Comparison of ENCODE assay signal across 8 cellular contexts in genomic region chr3:128052831-128053419, GRCh38. TPM values are rescaled to one million over a fixed set of nuclear protein-coding genes. Genes with fewer than 3 reads are reported as not detected.
A peak's percentile ranks its signal among the peaks of the same experiment; 100 is the strongest.
DNase-seq lines count a peak whose midpoint lies in the region; ATAC-seq, FAIRE-seq and TF ChIP-seq lines count a peak whose summit lies in the region.

No MANE protein-coding gene starts in this region.

- H3K9me3 ChIP-seq in A549 (no peaks in the 10 kb centered on the region), iPS-18c (ENCODE audit: control insufficient read depth, insufficient read depth, low read length) (no peaks in the 10 kb centered on the region), stomach (no peaks in the 10 kb centered on the region)

- H3K4me3 Mint-ChIP-seq in activated naive CD8-positive, alpha-beta T cell treated with anti-CD3 and anti-CD28 coated beads, Interleukin-2, amount 10 ng/mL, durations not matched to agents 7 days and 5 days: peak overlapping the region; percentile 91

- TF ChIP-seq CTCF in A549 (IDR thresholded peaks at IDR 0.05) (no peak), stomach (IDR thresholded peaks at IDR 0.05) (no peak)

- peaks cover 6% of the 10 kb centered on the region for H3K27me3 Mint-ChIP-seq in activated naive CD8-positive, alpha-beta T cell treated with anti-CD3 and anti-CD28 coated beads, Interleukin-2, amount 10 ng/mL, durations not matched to agents 7 days and 5 days

- peaks cover 19 to 39% (median 36%) of the 10 kb centered on the region in 4 donors for H3K36me3 ChIP-seq in stomach

- peak overlapping the region; percentile 91 to 99 for H3K27ac ChIP-seq in A549
- peak overlapping the region; percentile 93 to 99 (median 95) for H3K27ac ChIP-seq in stomach

- 2% methylated on average over 10 of the region's 10 CpGs for WGBS in A549 (ENCODE audit: missing lambda C conversion rate)
- WGBS in stomach, 5 donors: 0 to 2% (median 1%) methylated on average over 10 of the region's 10 CpGs

- H3K27ac Mint-ChIP-seq in activated naive CD8-positive, alpha-beta T cell treated with anti-CD3 and anti-CD28 coated beads, Interleukin-2, amount 10 ng/mL, durations not matched to agents 7 days and 5 days: peak overlapping the region; percentile 92

- H3K4me2 ChIP-seq in A549: peak overlapping the region; percentile 98

- FAIRE-seq in A549 (lab: Jason Lieb, UNC): no peak

- POLR2A ChIA-PET in A549 (lab: Yijun Ruan, JAX): interaction anchor here (0.5 kb wide), 1 partner anchor 40 kb away, joined by 3 read pairs; no protein-coding TSS in a partner anchor
- POLR2A ChIA-PET in activated naive CD8-positive, alpha-beta T cell treated with anti-CD3 and anti-CD28 coated beads, Interleukin-2, amount 10 ng/mL, durations not matched to agents 7 days and 5 days (lab: Charles Lee): interaction anchor here (0.5 to 3.3 kb wide), 6 partner anchors 21 to 454 kb away, joined by 3 to 14 read pairs (median 5); partner anchors contain the start of genes ABTB1, EEFSEC, MCM2 and RUVBL1

- peaks cover 29% of the 10 kb centered on the region for H3K4me1 ChIP-seq in A549
- peaks cover 32 to 55% (median 39%) of the 10 kb centered on the region in 4 donors for H3K4me1 ChIP-seq in stomach

- TF ChIP-seq RAD21 in A549 (conservative IDR thresholded peaks at IDR 0.05 in 1 of 2, IDR thresholded peaks at IDR 0.05 in 1 of 2): no peak

- H3K4me1 Mint-ChIP-seq in activated naive CD8-positive, alpha-beta T cell treated with anti-CD3 and anti-CD28 coated beads, Interleukin-2, amount 10 ng/mL, durations not matched to agents 7 days and 5 days: peaks cover 33% of the 10 kb centered on the region

- no peaks in the 10 kb centered on the region for H3K27me3 ChIP-seq in stomach

- no peak for TF ChIP-seq POLR2A in A549 (IDR thresholded peaks at IDR 0.05; ENCODE audit: low read length)
- no peak for TF ChIP-seq POLR2A in stomach (IDR thresholded peaks at IDR 0.05)

- H3K36me3 Mint-ChIP-seq in activated naive CD8-positive, alpha-beta T cell treated with anti-CD3 and anti-CD28 coated beads, Interleukin-2, amount 10 ng/mL, durations not matched to agents 7 days and 5 days: peaks cover 26% of the 10 kb centered on the region

- intact Hi-C loops in stomach (cut with DNase I; ENCODE audit: low total_unique reads): no loop called here

- ATAC-seq in A549: no peak; a peak in 1 of 6 replicates
- no peak for ATAC-seq in activated naive CD8-positive, alpha-beta T cell treated with anti-CD3 and anti-CD28 coated beads, Interleukin-2, amount 10 ng/mL, durations not matched to agents 7 days and 5 days (ENCODE audit: low read depth)
- ATAC-seq in HG02642 (IDR thresholded peaks at IDR 0.05; ENCODE audit: poor library complexity, unreplicated experiment): no peak

- H3K9me3 Mint-ChIP-seq in activated naive CD8-positive, alpha-beta T cell treated with anti-CD3 and anti-CD28 coated beads, Interleukin-2, amount 10 ng/mL, durations not matched to agents 7 days and 5 days: no peaks in the 10 kb centered on the region

- CTCF ChIA-PET in A549 (lab: Yijun Ruan, JAX): interaction anchor here (1.5 kb wide), 1 partner anchor 15 kb away, joined by 5 read pairs; no protein-coding TSS in a partner anchor

- H3K4me3 ChIP-seq in A549: peak overlapping the region; percentile 85
- H3K4me3 ChIP-seq in iPS-18c (ENCODE audit: insufficient read depth, low read depth, low read length): peak overlapping the region; percentile 93
- peak overlapping the region; percentile 83 to 90 (median 88) for H3K4me3 ChIP-seq in stomach

- TF ChIP-seq EP300 in A549 (IDR thresholded peaks at IDR 0.05) (no peak), stomach (IDR thresholded peaks at IDR 0.05) (no peak)

- DNase-seq in A549 (ENCODE audit: low read depth in 1 of 2, low spot score in 1 of 2): no peak
- DNase-seq in HCEC 1CT: peak; percentile 4
- no peak for DNase-seq in activated naive CD8-positive, alpha-beta T cell treated with anti-CD3 and anti-CD28 coated beads, Interleukin-2, amount 10 ng/mL, durations not matched to agents 7 days and 5 days
- no peak for DNase-seq in stomach
- no peak for DNase-seq in NCI-H128 (lab: John Stamatoyannopoulos, UW; ENCODE audit: unreplicated experiment)
- DNase-seq in HPDE6-E6E7 (ENCODE audit: extremely low spot score): no peak

TF ChIP-seq in A549, 52 proteins besides CTCF, POLR2A, EP300 and RAD21:
- no peak for TF ChIP-seq MAX (IDR thresholded peaks at IDR 0.05)

RNA-seq across cellular contexts. Expression of gene SEC61A1, which starts 0.7 kb away (rescaled TPM):
- polyA plus RNA-seq in A549 (2011; rRNA removed) (172 and 180 TPM in 2 replicates), A549 (2017; fragmentation: RNase III; extraction: RNeasy Plus Mini Kit Qiagen cat#74134 plus additional on column Dnase treatment) (93.5 to 96.4 TPM (median 96.2 TPM) in 3 replicates), stomach (10 to 100 TPM; 42.3 to 87.1 (median 74.2) TPM)
- 56.5 and 74.7 TPM in 2 replicates for polyA plus RNA-seq in A549 (2012; cell fraction: cytosol; rRNA removed)
- polyA plus RNA-seq in A549 (2012; cell fraction: nucleus; rRNA removed): 124 and 128 TPM in 2 replicates
- polyA minus RNA-seq in A549 (2011; rRNA and poly(A)+ RNA removed): 224 and 251 TPM in 2 replicates
- 100 to 1,000 TPM; 119 to 126 TPM for total RNA-seq in activated naive CD8-positive, alpha-beta T cell treated with anti-CD3 and anti-CD28 coated beads, Interleukin-2, amount 10 ng/mL, durations not matched to agents 7 days and 5 days
- total RNA-seq in stomach: 100 to 1,000 TPM in 3 of 5 donors, 10 to 100 TPM in 2; 36.8 to 200 (median 143) TPM
